ENCODE assay signal across 8 cellular contexts in the genomic region with DNA sequence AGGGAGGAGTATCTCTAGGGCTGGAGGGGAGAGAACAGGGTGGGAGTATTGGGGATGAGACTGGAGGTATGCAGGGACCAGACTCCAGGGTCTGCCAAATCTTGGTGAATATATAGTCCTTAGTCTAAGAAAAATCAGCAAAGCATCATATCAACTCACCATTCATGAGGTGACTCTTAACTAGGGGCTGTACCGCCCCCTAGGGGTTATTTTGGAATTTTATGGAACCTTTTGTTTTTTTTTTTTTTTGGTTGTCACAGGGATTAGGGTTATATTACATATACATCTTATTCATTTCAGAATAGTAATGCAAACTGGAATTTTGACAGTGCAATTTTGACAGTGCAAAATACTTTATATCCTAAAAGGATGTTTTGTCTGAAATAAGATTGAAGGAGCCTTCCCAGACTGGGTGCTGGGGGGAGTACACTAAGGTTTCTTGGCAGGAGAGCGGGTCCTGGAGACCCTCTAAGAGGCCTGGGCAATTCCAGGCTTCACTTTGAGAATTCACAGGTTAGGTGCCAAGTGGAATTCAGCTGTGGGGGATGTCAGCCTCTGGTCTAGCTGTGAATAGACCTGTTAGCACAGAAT. TPM values are rescaled to one million over a fixed set of nuclear protein-coding genes. Genes with fewer than 3 reads are reported as not detected.
DNase-seq lines count a peak whose midpoint lies in the region; ATAC-seq and TF ChIP-seq lines count a peak whose summit lies in the region.

No MANE protein-coding gene starts in this region.

- POLR2A ChIA-PET in A673 (lab: Charles Lee; ENCODE audit: low non-redundant PET), result no interaction called here

- H3K27me3 Mint-ChIP-seq in activated naive CD8-positive, alpha-beta T cell treated with anti-CD3 and anti-CD28 coated beads, Interleukin-2, amount 50 U/mL, for 24 hours, result no peaks in the 10 kb centered on the region
- H3K27me3 Mint-ChIP-seq in immature natural killer cell (ENCODE audit: low read depth in 3 of 3), result peaks cover 0 to 2% (median 0%) of the 10 kb centered on the region in 3 donors

- no peaks in the 10 kb centered on the region for H3K9me3 ChIP-seq in A673 (ENCODE audit: low read depth, low read length, poor library complexity, severe bottlenecking)
- no peaks in the 10 kb centered on the region for H3K9me3 ChIP-seq in thoracic aorta

- peak overlapping the region; percentile 55 for H3K27ac Mint-ChIP-seq in activated naive CD8-positive, alpha-beta T cell treated with anti-CD3 and anti-CD28 coated beads, Interleukin-2, amount 50 U/mL, for 24 hours
- H3K27ac Mint-ChIP-seq in immature natural killer cell, result peak overlapping the region in 4 of 6 donors; percentile 13 to 44 (median 29)

- peaks cover 71% of the 10 kb centered on the region for H3K4me1 Mint-ChIP-seq in activated naive CD8-positive, alpha-beta T cell treated with anti-CD3 and anti-CD28 coated beads, Interleukin-2, amount 50 U/mL, for 24 hours
- peaks cover 27 to 51% of the 10 kb centered on the region in 2 donors for H3K4me1 Mint-ChIP-seq in immature natural killer cell

- no peak overlapping the region for H3K4me3 ChIP-seq in A673 (ENCODE audit: low read depth, low read length, poor library complexity, severe bottlenecking)
- no peak overlapping the region for H3K4me3 ChIP-seq in thoracic aorta

- DNase-seq in A673 (ENCODE audit: low spot score) (peak; percentile 75), DMS 273 (lab: John Stamatoyannopoulos, UW; ENCODE audit: unreplicated experiment) (peak; percentile 78), NCI-H1092 treated with DMSO at 0.1 percent for 48 hours (lab: John Stamatoyannopoulos, UW) (peak; percentile 42), immature natural killer cell (peak; percentile 44 to 60 (median 59)), thoracic aorta (ENCODE audit: low spot score) (no peak), Ammon's horn (ENCODE audit: low spot score) (no peak)
- DNase-seq in activated naive CD8-positive, alpha-beta T cell treated with anti-CD3 and anti-CD28 coated beads, Interleukin-2, amount 50 U/mL, for 24 hours, result no peak

- no peak overlapping the region for H3K4me3 Mint-ChIP-seq in activated naive CD8-positive, alpha-beta T cell treated with anti-CD3 and anti-CD28 coated beads, Interleukin-2, amount 50 U/mL, for 24 hours
- no peak overlapping the region for H3K4me3 Mint-ChIP-seq in immature natural killer cell

- ATAC-seq in activated naive CD8-positive, alpha-beta T cell treated with anti-CD3 and anti-CD28 coated beads, Interleukin-2, amount 50 U/mL, for 24 hours, result peak; percentile 16
- ATAC-seq in thoracic aorta (ENCODE audit: insufficient number of reproducible peaks, low FRiP score, low read depth) (no peak), GM21723 (IDR thresholded peaks at IDR 0.05; ENCODE audit: unreplicated experiment) (no peak)

- no peak overlapping the region for H3K27ac ChIP-seq in A673 (ENCODE audit: low read depth, low read length, poor library complexity, severe bottlenecking)
- H3K27ac ChIP-seq in thoracic aorta, result no peak overlapping the region

- H3K36me3 Mint-ChIP-seq in activated naive CD8-positive, alpha-beta T cell treated with anti-CD3 and anti-CD28 coated beads, Interleukin-2, amount 50 U/mL, for 24 hours (ENCODE audit: low read depth), result peaks cover 6% of the 10 kb centered on the region
- H3K36me3 Mint-ChIP-seq in immature natural killer cell, result no peaks in the 10 kb centered on the region

- H3K9me3 Mint-ChIP-seq in activated naive CD8-positive, alpha-beta T cell treated with anti-CD3 and anti-CD28 coated beads, Interleukin-2, amount 50 U/mL, for 24 hours, result no peaks in the 10 kb centered on the region
- peaks cover 0 to 2% (median 0%) of the 10 kb centered on the region in 6 donors for H3K9me3 Mint-ChIP-seq in immature natural killer cell

- H3K36me3 ChIP-seq in A673 (ENCODE audit: insufficient read depth, low read length, poor library complexity, severe bottlenecking) (no peaks in the 10 kb centered on the region), thoracic aorta (no peaks in the 10 kb centered on the region)

- peak; percentile 67 for TF ChIP-seq CTCF in A673 (conservative IDR thresholded peaks at IDR 0.05; ENCODE audit: low read depth, low read length)
- peak; percentile 46 for TF ChIP-seq CTCF in thoracic aorta (IDR thresholded peaks at IDR 0.05)

- intact Hi-C loops in A673 (cut with micrococcal nuclease; ENCODE audit: unreplicated experiment), result loop anchor here (2.0 kb wide), 1 partner anchor 224 kb away; no protein-coding TSS in a partner anchor

- CTCF ChIA-PET in A673 (lab: Charles Lee), result no interaction called here

- H3K4me1 ChIP-seq in A673 (ENCODE audit: insufficient read depth, low read length, poor library complexity, severe bottlenecking), result peaks cover 10% of the 10 kb centered on the region
- peaks cover 4 to 14% of the 10 kb centered on the region in 2 donors for H3K4me1 ChIP-seq in thoracic aorta (ENCODE audit: control insufficient read depth in 1 of 2, low read depth in 2 of 2)

- H3K27me3 ChIP-seq in A673 (replicated peaks; ENCODE audit: insufficient read depth, low read depth, low read length, poor library complexity) (peaks cover 6% of the 10 kb centered on the region), thoracic aorta (replicated peaks; ENCODE audit: insufficient read depth) (no peaks in the 10 kb centered on the region)

- BruUV-seq in A673 (replicated peaks; lab: Mats Ljungman, UMichigan), result no TSS peak

RNA-seq across cellular contexts. Expression of a gene that starts 7.5 kb away (rescaled TPM):
- total RNA-seq in A673 (2021), result 0.79 TPM in 1 of 2 replicates, not detected in the other
- polyA plus RNA-seq in immature natural killer cell, result 10 to 100 TPM; 16.8 to 29.8 (median 28.2) TPM
- 10 to 100 TPM; 10.3 to 21.5 TPM for total RNA-seq in thoracic aorta

Comparison
In these comparisons a context has a peak if more than half of its experiments do, and no peak if none do; other contexts are left out.
1. DNase-seq: peak in A673 (single experiment), DMS 273 (single experiment), NCI-H1092 treated with DMSO at 0.1 percent for 48 hours (single experiment) and immature natural killer cell (3 of 3); none in activated naive CD8-positive, alpha-beta T cell treated with anti-CD3 and anti-CD28 coated beads, Interleukin-2, amount 50 U/mL, for 24 hours (single experiment), thoracic aorta (single experiment) and Ammon's horn (single experiment).